ENCODE assay signal across 8 cellular contexts in genomic region chr10:78781991-78782390, GRCh38.
"Had no signal": no experiment of that assay in that cellular context is flagged by ENCODE, and none has a peak within 500 bp of the region (broad histone marks: within the 10 kb centered on the region; RNA-seq: fewer than 3 reads in every experiment).

No MANE protein-coding gene starts in this region.

- H3K4me3 ChIP-seq: GM23248, HAP-1 had no signal

- H3K9ac ChIP-seq: GM23248 had no signal

- ATAC-seq: HCT116, HepG2 had no signal

- DNase-seq: GM23248, GOT3, H7, HFFc6 had no signal

- H3K4me1 ChIP-seq: HAP-1 had no signal

- H3K27ac ChIP-seq: GM23248, HL-60 had no signal

- H3K9me3 ChIP-seq: HAP-1 had no signal

- H3K36me3 ChIP-seq: HAP-1 had no signal
